In the genomic region with DNA sequence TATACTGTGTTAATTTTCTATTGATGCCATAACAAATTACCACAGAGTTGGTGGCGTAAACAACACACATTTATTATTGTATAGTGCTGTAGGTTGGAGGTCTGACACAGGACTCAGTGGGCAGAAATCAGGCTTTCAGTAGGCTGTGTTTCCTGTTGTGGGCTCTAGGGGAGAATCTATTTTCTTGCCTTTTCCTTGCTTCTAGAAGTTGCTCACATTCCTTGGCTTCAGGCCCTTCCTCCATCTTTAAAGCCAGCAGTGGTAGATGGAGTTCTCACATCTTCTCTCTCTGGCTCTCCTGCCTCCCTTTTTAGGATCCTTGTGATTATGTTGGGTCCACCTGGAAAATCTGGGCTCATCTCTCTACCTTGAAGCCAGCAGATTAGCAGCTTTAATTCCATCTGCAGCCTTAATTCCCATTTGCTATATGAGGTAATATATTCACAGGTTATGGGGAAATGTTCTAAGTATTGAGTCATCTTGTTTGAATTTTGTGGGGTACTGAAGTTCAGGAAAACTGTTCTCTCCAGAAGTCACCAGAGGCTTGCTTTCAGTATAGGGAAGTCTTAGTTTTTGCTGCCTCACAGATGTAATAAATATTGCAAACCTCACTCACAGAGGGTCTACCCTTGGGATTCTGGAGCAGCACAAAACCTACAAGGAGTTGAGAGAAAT, we compare ENCODE assay signal across 22 cellular contexts. TPM values are rescaled to one million over a fixed set of nuclear protein-coding genes. Genes with fewer than 3 reads are reported as not detected.
DNase-seq lines count a peak whose midpoint lies in the region; ATAC-seq and TF ChIP-seq lines count a peak whose summit lies in the region.
"Had no signal": no experiment of that assay in that cellular context is flagged by ENCODE, and none has a peak within 500 bp of the region (broad histone marks: within the 10 kb centered on the region; RNA-seq: fewer than 3 reads in every experiment).

No MANE protein-coding gene starts in this region.

- peak overlapping the region; percentile 85 for H3K27ac Mint-ChIP-seq in endothelial cell (ENCODE audit: unreplicated experiment)

- peaks cover 6% of the 10 kb centered on the region for H3F3A ChIP-seq in PC-3 (ENCODE audit: low read length, unreplicated experiment)

- H3K9me2 ChIP-seq in PC-3 (replicated peaks; ENCODE audit: low read length) = no peaks in the 10 kb centered on the region

- H3K4me3 Mint-ChIP-seq in endothelial cell (ENCODE audit: unreplicated experiment) = peak overlapping the region; percentile 85
- H3K4me3 Mint-ChIP-seq: CD4-positive, CD25-positive, alpha-beta regulatory T cell had no signal

- H3K27ac ChIP-seq in PC-3 (ENCODE audit: low read length) (no peak overlapping the region), osteoblast (ENCODE audit: low read depth, low read length) (peak overlapping the region; percentile 40)
- H3K27ac ChIP-seq: colonic mucosa, Peyer's patch, prostate gland, upper lobe of right lung had no signal

- H3K9ac ChIP-seq in PC-3 (ENCODE audit: low read length) = no peak overlapping the region

- H3K36me3 Mint-ChIP-seq in endothelial cell (ENCODE audit: low read depth, unreplicated experiment) = peaks cover 24% of the 10 kb centered on the region
- H3K36me3 Mint-ChIP-seq: CD4-positive, CD25-positive, alpha-beta regulatory T cell had no signal

- H3K4me1 ChIP-seq in PC-3 (ENCODE audit: insufficient read depth, low read length) (peaks cover 37% of the 10 kb centered on the region), osteoblast (ENCODE audit: insufficient read depth, low read length) (peaks cover 32% of the 10 kb centered on the region)
- H3K4me1 ChIP-seq: colonic mucosa, prostate gland had no signal

- intact Hi-C loops in PC-3 (cut with micrococcal nuclease) (no loop called here), left ventricle myocardium superior (cut with micrococcal nuclease) (no loop called here)

- H2AFZ ChIP-seq in PC-3 (ENCODE audit: low read length) = no peak overlapping the region
- H2AFZ ChIP-seq in osteoblast (ENCODE audit: low read length) = no peak overlapping the region

- H3K4me3 ChIP-seq in PC-3 (ENCODE audit: low read length) = no peak overlapping the region
- no peak overlapping the region for H3K4me3 ChIP-seq in osteoblast (ENCODE audit: insufficient read depth, low read length)
- H3K4me3 ChIP-seq: colonic mucosa, K562, Peyer's patch, prostate gland, upper lobe of right lung had no signal

- H3K4me1 Mint-ChIP-seq in endothelial cell (ENCODE audit: unreplicated experiment) = peaks cover 82% of the 10 kb centered on the region

- DNase-seq in PC-3 = peak; percentile 38
- DNase-seq in endothelial cell (ENCODE audit: low spot score) = no peak
- DNase-seq in osteoblast (ENCODE audit: insufficient read length, low spot score, missing footprints) = no peak
- no peak for DNase-seq in superior temporal gyrus (ENCODE audit: extremely low spot score)
- DNase-seq in putamen (ENCODE audit: low spot score) = no peak
- DNase-seq in left ventricle myocardium superior = no peak
- DNase-seq: activated CD4-positive, alpha-beta T cell treated with anti-CD3 and anti-CD28 coated beads, Interleukin-2, amount 50 U/mL, for 48 hours; CD4-positive, CD25-positive, alpha-beta regulatory T cell; colonic mucosa; DND-41; hypothalamus; left cardiac atrium; NCI-H1092 treated with DMSO at 0.1 percent for 48 hours; NCI-H774; Peyer's patch; stimulated activated naive CD4-positive, alpha-beta T cell treated with Interleukin-2 at 50 U/mL for 16 hours; upper lobe of right lung had no signal

- H3K79me2 ChIP-seq in PC-3 (ENCODE audit: low read length) = peaks cover 95% of the 10 kb centered on the region
- H3K79me2 ChIP-seq in osteoblast (ENCODE audit: insufficient read depth, low read length) = peaks cover 94% of the 10 kb centered on the region

- H3K36me3 ChIP-seq in PC-3 (ENCODE audit: low read depth, low read length) (no peaks in the 10 kb centered on the region), osteoblast (ENCODE audit: insufficient read depth, low read length) (no peaks in the 10 kb centered on the region)
- H3K36me3 ChIP-seq: colonic mucosa, Peyer's patch, prostate gland, upper lobe of right lung had no signal

- no peaks in the 10 kb centered on the region for H3K9me3 Mint-ChIP-seq in endothelial cell (ENCODE audit: unreplicated experiment)

- TF ChIP-seq CTCF in GM12873 (IDR thresholded peaks at IDR 0.05; ENCODE audit: insufficient read depth, low read depth, low read length, missing control alignments) (peak; percentile 21), PC-3 (conservative IDR thresholded peaks at IDR 0.05; ENCODE audit: low read depth, low read length) (peak; percentile 33; the same call in 1 of the 2 replicates), endothelial cell (IDR thresholded peaks at IDR 0.05; ENCODE audit: unreplicated experiment) (no peak), osteoblast (IDR thresholded peaks at IDR 0.05; ENCODE audit: extremely low read depth, low read depth, low read length) (peak; percentile 18)

- CTCF ChIA-PET in PC-3 (lab: Charles Lee) = interaction anchor here (0.6 kb wide), 1 partner anchor 47 kb away, joined by 3 read pairs; no protein-coding TSS in a partner anchor

- H4K20me1 ChIP-seq in PC-3 (ENCODE audit: low read length) = peaks cover 16% of the 10 kb centered on the region
- H4K20me1 ChIP-seq in osteoblast (ENCODE audit: insufficient read depth, low read length) = peaks cover 62% of the 10 kb centered on the region

- ATAC-seq in PC-3 (no peak), GM21528 (IDR thresholded peaks at IDR 0.05; ENCODE audit: low FRiP score, unreplicated experiment) (no peak), left ventricle myocardium superior (no peak)
- ATAC-seq: esophagus mucosa, K562, left cardiac atrium, upper lobe of right lung had no signal

- H3K4me2 ChIP-seq in PC-3 (ENCODE audit: low read length) (no peak overlapping the region), osteoblast (ENCODE audit: insufficient read depth, low read length) (no peak overlapping the region)

- peaks cover 28% of the 10 kb centered on the region for H3K27me3 Mint-ChIP-seq in endothelial cell (ENCODE audit: unreplicated experiment)
- H3K27me3 Mint-ChIP-seq: CD4-positive, CD25-positive, alpha-beta regulatory T cell had no signal

- H3K27me3 ChIP-seq in PC-3 (ENCODE audit: low read length) (no peaks in the 10 kb centered on the region), osteoblast (ENCODE audit: insufficient read depth, low read length) (no peaks in the 10 kb centered on the region)
- H3K27me3 ChIP-seq: colonic mucosa, Peyer's patch, upper lobe of right lung had no signal

- H3K9me3 ChIP-seq in PC-3 (ENCODE audit: low read length) = no peaks in the 10 kb centered on the region
- no peaks in the 10 kb centered on the region for H3K9me3 ChIP-seq in osteoblast (ENCODE audit: low read depth, low read length)
- H3K9me3 ChIP-seq: colonic mucosa, Peyer's patch, prostate gland, upper lobe of right lung had no signal

- POLR2A ChIA-PET in PC-3 (lab: Charles Lee; ENCODE audit: unreplicated experiment) = no interaction called here

- BruUV-seq in PC-3 (replicated peaks; lab: Mats Ljungman, UMichigan) = no TSS peak

RNA-seq across cellular contexts. Expression of a gene that starts 38.9 kb away (rescaled TPM):
- 145 and 146 TPM in 2 replicates for total RNA-seq in PC-3 (2014; rRNA removed)
- 169 TPM for total RNA-seq in endothelial cell (ENCODE audit: unreplicated experiment)
- total RNA-seq in osteoblast = 53.2 and 63.9 TPM in 2 replicates
- total RNA-seq in left ventricle myocardium superior = 94.4 TPM
